ENCODE assay signal across 1 cellular context in genomic region chr9:131100445-131100844, GRCh38.
TF ChIP-seq lines count a peak whose summit lies in the region.

No MANE protein-coding gene starts in this region.

TF ChIP-seq in Ishikawa, 13 proteins besides CTCF, POLR2A, EP300 and RAD21:
- no peak for TF ChIP-seq EGR1 (IDR thresholded peaks at IDR 0.05)
- no peak for TF ChIP-seq NFIC (IDR thresholded peaks at IDR 0.05)
- TF ChIP-seq CREB1 (IDR thresholded peaks at IDR 0.05; ENCODE audit: low read depth): no peak
- no peak for TF ChIP-seq ZBTB7A (IDR thresholded peaks at IDR 0.05; ENCODE audit: low read depth)
- TF ChIP-seq YY1 (IDR thresholded peaks at IDR 0.05; ENCODE audit: low read depth): no peak
- TF ChIP-seq FOXM1 (IDR thresholded peaks at IDR 0.05; ENCODE audit: borderline replicate concordance, low read depth): no peak
- peak; percentile 52; the same call in 1 of the 2 replicates for TF ChIP-seq MAX (IDR thresholded peaks at IDR 0.05)
- no peak for TF ChIP-seq USF1 (IDR thresholded peaks at IDR 0.05)
- TF ChIP-seq TCF12 (IDR thresholded peaks at IDR 0.05; ENCODE audit: low read depth): no peak
- TF ChIP-seq CEBPB (IDR thresholded peaks at IDR 0.05): no peak
- no peak for TF ChIP-seq REST (IDR thresholded peaks at IDR 0.05; ENCODE audit: low read depth)
- peak; percentile 91 for TF ChIP-seq TEAD4 (IDR thresholded peaks at IDR 0.05)
- no peak for TF ChIP-seq TAF1 (IDR thresholded peaks at IDR 0.05; ENCODE audit: low read depth)
